In genomic region chr7:73708961-73709360, GRCh38 we compare ENCODE assay signal across 29 cellular contexts. TPM values are rescaled to one million over a fixed set of nuclear protein-coding genes. Genes with fewer than 3 reads are reported as not detected.
A peak's percentile ranks its signal among the peaks of the same experiment; 100 is the strongest.
DNase-seq lines count a peak whose midpoint lies in the region; ATAC-seq, FAIRE-seq and TF ChIP-seq lines count a peak whose summit lies in the region.
"Had no signal": no experiment of that assay in that cellular context is flagged by ENCODE, and none has a peak within 500 bp of the region (broad histone marks: within the 10 kb centered on the region; RNA-seq: fewer than 3 reads in every experiment).

No MANE protein-coding gene starts in this region.

- intact Hi-C loops in PC-3 (cut with micrococcal nuclease): no loop called here

- TF ChIP-seq CTCF in PC-3 (conservative IDR thresholded peaks at IDR 0.05; ENCODE audit: low read depth, low read length) (no peak), H1 (IDR thresholded peaks at IDR 0.05; ENCODE audit: control extremely low read depth in 1 of 3, insufficient read depth in 1 of 3, low read depth in 1 of 3, low read length in 3 of 3) (no peak), GM23338 (conservative IDR thresholded peaks at IDR 0.05; ENCODE audit: low read depth in 2 of 2) (no peak)

- H4K20me1 ChIP-seq in PC-3 (ENCODE audit: low read length): peaks cover 34% of the 10 kb centered on the region
- H4K20me1 ChIP-seq in H1 (replicated peaks in 1 of 2; ENCODE audit: control insufficient read depth in 1 of 2, insufficient read depth in 2 of 2, low read length in 2 of 2): peaks cover 3 to 8% of the 10 kb centered on the region in 2 experiments
- H4K20me1 ChIP-seq in GM23338 (replicated peaks; ENCODE audit: insufficient read depth): no peaks in the 10 kb centered on the region; the same call in 1 of the 2 replicates

- ATAC-seq in stimulated activated naive CD8-positive, alpha-beta T cell treated with anti-CD3 and anti-CD28 coated beads, Interleukin-15, amount 100 ng/mL, for 72 hours: peak; percentile 3
- ATAC-seq in stimulated activated naive CD8-positive, alpha-beta T cell treated with anti-CD3 and anti-CD28 coated beads, Interleukin-15, Interleukin-2, amounts not matched to agents 100 U/mL and 50 U/mL, for 24 hours: no peak
- no peak for ATAC-seq in PC-3
- ATAC-seq in GM19467 (IDR thresholded peaks at IDR 0.05; ENCODE audit: unreplicated experiment): no peak
- ATAC-seq in HG03045 (IDR thresholded peaks at IDR 0.05; ENCODE audit: unreplicated experiment): no peak
- no peak for ATAC-seq in GM23338
- ATAC-seq: CD8-positive, alpha-beta T cell had no signal

- WGBS in H1 (ENCODE audit: extremely low coverage in 1 of 2, insufficient coverage in 1 of 2, insufficient read length in 1 of 2, insufficient replicate concordance in 2 of 2, low coverage in 1 of 2, low lambda C conversion rate in 2 of 2, missing lambda C conversion rate in 1 of 2), 2 experiments: 91% methylated on average over 13 of the region's 13 CpGs; no CpG with 5 or more reads in 1 of the 2 experiments

- H3K18ac ChIP-seq in H1 (ENCODE audit: extremely low read depth, low read length): no peak overlapping the region

- peaks cover 26% of the 10 kb centered on the region for H3K4me1 Mint-ChIP-seq in stimulated activated naive CD8-positive, alpha-beta T cell treated with anti-CD3 and anti-CD28 coated beads, Interleukin-15, amount 100 ng/mL, for 72 hours
- peaks cover 16% of the 10 kb centered on the region for H3K4me1 Mint-ChIP-seq in GM23338

- H3K27me3 Mint-ChIP-seq in stimulated activated naive CD8-positive, alpha-beta T cell treated with anti-CD3 and anti-CD28 coated beads, Interleukin-15, amount 100 ng/mL, for 72 hours: no peaks in the 10 kb centered on the region
- H3K27me3 Mint-ChIP-seq in GM23338 (ENCODE audit: insufficient read depth, low read depth, poor library complexity): peaks cover 9% of the 10 kb centered on the region

- no peak overlapping the region for H2AFZ ChIP-seq in PC-3 (ENCODE audit: low read length)
- H2AFZ ChIP-seq in H1 (ENCODE audit: low read length): no peak overlapping the region
- H2AFZ ChIP-seq in GM23338: no peak overlapping the region
- H2AFZ ChIP-seq: GM23248 had no signal

- no peak overlapping the region for H2BK120ac ChIP-seq in H1 (replicated peaks; ENCODE audit: low read depth, low read length)

- H2BK5ac ChIP-seq in H1 (ENCODE audit: low read depth, low read length): no peak overlapping the region

- H3K9me3 Mint-ChIP-seq in stimulated activated naive CD8-positive, alpha-beta T cell treated with anti-CD3 and anti-CD28 coated beads, Interleukin-15, amount 100 ng/mL, for 72 hours: no peaks in the 10 kb centered on the region
- no peaks in the 10 kb centered on the region for H3K9me3 Mint-ChIP-seq in GM23338
- H3K9me3 Mint-ChIP-seq: CD8-positive, alpha-beta T cell had no signal

- H3K36me3 Mint-ChIP-seq in GM23338 (ENCODE audit: low read depth): no peaks in the 10 kb centered on the region
- H3K36me3 Mint-ChIP-seq: CD8-positive, alpha-beta T cell had no signal

- H3K27me3 ChIP-seq in PC-3 (ENCODE audit: low read length): no peaks in the 10 kb centered on the region
- no peaks in the 10 kb centered on the region; a peak in 1 of 7 replicates for H3K27me3 ChIP-seq in H1 (replicated peaks in 1 of 4; ENCODE audit: control insufficient read depth in 3 of 4, extremely low read depth in 1 of 4, insufficient read depth in 3 of 4, low read length in 3 of 4)
- no peaks in the 10 kb centered on the region for H3K27me3 ChIP-seq in GM23338 (ENCODE audit: insufficient read depth)

- H3K27ac ChIP-seq in PC-3 (ENCODE audit: low read length) (peak overlapping the region; percentile 25), H1 (ENCODE audit: low read depth, low read length) (no peak overlapping the region), GM23338 (ENCODE audit: low read depth) (no peak overlapping the region)
- H3K27ac ChIP-seq: C4-2B, GM23248 had no signal

- no peaks in the 10 kb centered on the region for H3K23me2 ChIP-seq in H1 (ENCODE audit: low read depth, low read length)

- no peak overlapping the region for H4K5ac ChIP-seq in H1 (ENCODE audit: insufficient read length, low read depth, low read length)

- TF ChIP-seq POLR2A in H1 (IDR thresholded peaks at IDR 0.05; ENCODE audit: control extremely low read depth in 1 of 2, low read depth in 2 of 2, low read length in 2 of 2): no peak

- peaks cover 3% of the 10 kb centered on the region for H3K79me1 ChIP-seq in H1 (ENCODE audit: low read depth, low read length)

- BruUV-seq in PC-3 (replicated peaks; lab: Mats Ljungman, UMichigan): no TSS peak

- no peak overlapping the region for H2BK20ac ChIP-seq in H1 (ENCODE audit: low read length)

- H3K27ac Mint-ChIP-seq in stimulated activated naive CD8-positive, alpha-beta T cell treated with anti-CD3 and anti-CD28 coated beads, Interleukin-15, amount 100 ng/mL, for 72 hours: no peak overlapping the region
- H3K27ac Mint-ChIP-seq in GM23338: no peak overlapping the region
- H3K27ac Mint-ChIP-seq: CD8-positive, alpha-beta T cell had no signal

- TF ChIP-seq RAD21 in H1 (IDR thresholded peaks at IDR 0.05 in 1 of 2, conservative IDR thresholded peaks at IDR 0.05 in 1 of 2; ENCODE audit: low read depth in 2 of 2, low read length in 2 of 2): no peak

- no peak overlapping the region for H3K56ac ChIP-seq in H1 (replicated peaks; ENCODE audit: insufficient read length, low read depth, low read length)

- no peaks in the 10 kb centered on the region for H3K9me2 ChIP-seq in PC-3 (replicated peaks; ENCODE audit: low read length)
- H3K9me2 ChIP-seq in GM23338 (ENCODE audit: insufficient read depth): no peaks in the 10 kb centered on the region

- peak overlapping the region; percentile 2; the same call in 1 of the 2 replicates for H4K8ac ChIP-seq in H1 (ENCODE audit: extremely low read depth, insufficient read depth, low read length)

- H3K9ac ChIP-seq in PC-3 (ENCODE audit: low read length): no peak overlapping the region
- no peak overlapping the region for H3K9ac ChIP-seq in H1 (replicated peaks in 1 of 4; ENCODE audit: extremely low read depth in 1 of 4, low read depth in 3 of 4, low read length in 3 of 4)
- H3K9ac ChIP-seq: GM23248 had no signal

- FAIRE-seq in H1 (lab: Jason Lieb, UNC): no peak
- FAIRE-seq: GM12892, GM19239 had no signal

- CTCF ChIA-PET in PC-3 (lab: Charles Lee): no interaction called here
- CTCF ChIA-PET in H1 (lab: Charles Lee; ENCODE audit: partially characterized antibody): interaction anchor here (1.0 to 9.7 kb wide), 4 partner anchors 8 to 102 kb away, joined by 3 to 130 read pairs (median 6); no protein-coding TSS in a partner anchor

- no peak overlapping the region for H3K4me3 Mint-ChIP-seq in stimulated activated naive CD8-positive, alpha-beta T cell treated with anti-CD3 and anti-CD28 coated beads, Interleukin-15, amount 100 ng/mL, for 72 hours
- H3K4me3 Mint-ChIP-seq in GM23338: no peak overlapping the region
- H3K4me3 Mint-ChIP-seq: CD8-positive, alpha-beta T cell had no signal

- H3K4ac ChIP-seq in H1 (replicated peaks; ENCODE audit: insufficient read length, low read depth, low read length): no peak overlapping the region

- no peak overlapping the region for H2BK15ac ChIP-seq in H1 (ENCODE audit: low read length)

- peaks cover 65% of the 10 kb centered on the region for H3K79me2 ChIP-seq in PC-3 (ENCODE audit: low read length)
- no peaks in the 10 kb centered on the region for H3K79me2 ChIP-seq in H1 (ENCODE audit: control insufficient read depth in 1 of 2, insufficient read depth in 2 of 2, low read length in 2 of 2)
- no peaks in the 10 kb centered on the region for H3K79me2 ChIP-seq in GM23338 (replicated peaks; ENCODE audit: insufficient read depth)

- H3K36me3 ChIP-seq in PC-3 (ENCODE audit: low read depth, low read length) (peaks cover 40% of the 10 kb centered on the region), H1 (ENCODE audit: control insufficient read depth in 2 of 4, insufficient read depth in 4 of 4, low read length in 3 of 4) (no peaks in the 10 kb centered on the region), GM23338 (ENCODE audit: insufficient read depth) (no peaks in the 10 kb centered on the region)

- H3K9me3 ChIP-seq in PC-3 (ENCODE audit: low read length) (no peaks in the 10 kb centered on the region), H1 (ENCODE audit: insufficient read depth in 2 of 2, low read depth in 1 of 2, low read length in 1 of 2) (no peaks in the 10 kb centered on the region)
- H3K9me3 ChIP-seq: Caco-2, HAP-1 had no signal

- no peak overlapping the region for H3K23ac ChIP-seq in H1 (ENCODE audit: insufficient read length)

- no peak overlapping the region for H4K91ac ChIP-seq in H1 (replicated peaks; ENCODE audit: insufficient read length, low read length)

- no peak overlapping the region for H3K14ac ChIP-seq in H1 (ENCODE audit: insufficient read length)

- POLR2A ChIA-PET in PC-3 (lab: Charles Lee; ENCODE audit: unreplicated experiment): no interaction called here
- POLR2A ChIA-PET in H1 (lab: Charles Lee; ENCODE audit: partially characterized antibody): interaction anchor here (0.7 to 2.4 kb wide), 4 partner anchors 8 to 88 kb away, joined by 3 to 7 read pairs (median 4); no protein-coding TSS in a partner anchor

- TF ChIP-seq EP300 in H1 (IDR thresholded peaks at IDR 0.05; ENCODE audit: borderline replicate concordance in 1 of 2, low read depth in 2 of 2, low read length in 2 of 2): no peak

- H3F3A ChIP-seq in PC-3 (ENCODE audit: low read length, unreplicated experiment) (peaks cover 4% of the 10 kb centered on the region), GM23338 (replicated peaks; ENCODE audit: low read depth) (no peaks in the 10 kb centered on the region)

- H3K4me1 ChIP-seq in PC-3 (ENCODE audit: insufficient read depth, low read length) (peaks cover 62% of the 10 kb centered on the region), H1 (replicated peaks in 1 of 4; ENCODE audit: control insufficient read depth in 3 of 4, insufficient read depth in 4 of 4, low read length in 3 of 4) (peaks cover 0 to 11% (median 6%) of the 10 kb centered on the region in 4 experiments; a peak in 6 of 7 replicates), GM23338 (ENCODE audit: insufficient read depth) (peaks cover 8% of the 10 kb centered on the region)
- H3K4me1 ChIP-seq: Caco-2, HAP-1 had no signal

- no peak overlapping the region for H3K4me2 ChIP-seq in PC-3 (ENCODE audit: low read length)
- H3K4me2 ChIP-seq in H1 (ENCODE audit: insufficient read depth in 1 of 2, low read depth in 2 of 2, low read length in 2 of 2): no peak overlapping the region
- no peak overlapping the region for H3K4me2 ChIP-seq in GM23338

- DNase-seq in stimulated activated naive CD8-positive, alpha-beta T cell treated with anti-CD3 and anti-CD28 coated beads, Interleukin-15, amount 100 ng/mL, for 72 hours: no peak
- no peak for DNase-seq in stimulated activated naive CD8-positive, alpha-beta T cell treated with anti-CD3 and anti-CD28 coated beads, Interleukin-15, Interleukin-2, amounts not matched to agents 100 U/mL and 50 U/mL, for 24 hours
- no peak for DNase-seq in PC-3
- DNase-seq in H1 (ENCODE audit: low read depth in 1 of 2, low spot score in 2 of 2): no peak
- DNase-seq in GM23338 (ENCODE audit: low spot score): no peak
- no peak for DNase-seq in NCI-H1694 treated with DMSO at 0.1 percent for 48 hours (lab: John Stamatoyannopoulos, UW)
- DNase-seq: AML-193; Caco-2; CD8-positive, alpha-beta T cell; DMS153; DND-41; GM23248; IMR-90; KG1; MM.1S; NCI-H1048; NCI-H1417; NCI-H1694; NCI-H2081; NCI-H226; NCI-H510A; SHP77; T-helper 1 cell had no signal

- no peak overlapping the region for H3K4me3 ChIP-seq in PC-3 (ENCODE audit: low read length)
- H3K4me3 ChIP-seq in H1 (ENCODE audit: extremely low read depth in 1 of 4, insufficient read depth in 2 of 4, low read depth in 3 of 4, low read length in 4 of 4): no peak overlapping the region
- H3K4me3 ChIP-seq in GM23338: no peak overlapping the region
- H3K4me3 ChIP-seq: GM23248, HAP-1 had no signal

- H2BK12ac ChIP-seq in H1 (ENCODE audit: low read depth, low read length): no peak overlapping the region

- no peak overlapping the region for H2AK5ac ChIP-seq in H1 (ENCODE audit: low read depth, low read length)

RNA-seq across cellular contexts. Expression of gene STX1A, which starts 10.5 kb away (rescaled TPM):
- total RNA-seq in PC-3 (2014; rRNA removed): 145 and 163 TPM in 2 replicates
- 9.9 and 13.5 TPM in 2 replicates for total RNA-seq in H1 (2021; fragmentation: NEBNext Ultra II Directional; extraction: Animal tissue kit (Norgen Biotek cat#: 25700))
- 17.5 and 25.9 TPM in 2 replicates for polyA plus RNA-seq in H1 (2011; rRNA removed)
- 17.2 TPM for polyA plus RNA-seq in H1 (2011; cell fraction: cytosol; rRNA removed)
- polyA plus RNA-seq in H1 (2011; cell fraction: nucleus; rRNA removed): 116 TPM
- polyA plus RNA-seq in H1 (2012, experiment 1 of 2): 14.9 to 20.1 TPM (median 18.4 TPM) in 4 replicates
- 9.2 TPM for polyA plus RNA-seq in H1 (2012, experiment 2 of 2)
- 11.4 TPM for polyA plus RNA-seq in H1 (2013, experiment 1 of 2)
- 12.0 TPM for polyA plus RNA-seq in H1 (2013, experiment 2 of 2)
- polyA minus RNA-seq in H1 (2011; rRNA and poly(A)+ RNA removed): 8.2 and 9.8 TPM in 2 replicates
- 10.2 TPM for polyA minus RNA-seq in H1 (2011; cell fraction: cytosol; rRNA and poly(A)+ RNA removed)
- 14.3 TPM for polyA minus RNA-seq in H1 (2011; cell fraction: nucleus; rRNA and poly(A)+ RNA removed)
- total RNA-seq in GM23338 (2014; rRNA removed; shearing (Covaris generic)): 9.4 and 19.8 TPM in 2 replicates
- 9.1 and 11.7 TPM in 2 replicates for polyA plus RNA-seq in GM23338 (2016; fragmentation: Nextera tagmentation; extraction: Ambion mirVana)

RNA-seq across cellular contexts. Expression of gene BUD23, which starts 25.6 kb away (rescaled TPM):
- 124 and 138 TPM in 2 replicates for total RNA-seq in PC-3 (2014; rRNA removed)
- 72.2 and 78.4 TPM in 2 replicates for total RNA-seq in H1 (2021; fragmentation: NEBNext Ultra II Directional; extraction: Animal tissue kit (Norgen Biotek cat#: 25700))
- polyA plus RNA-seq in H1 (2011; rRNA removed): 72.3 and 76.5 TPM in 2 replicates
- polyA plus RNA-seq in H1 (2011; cell fraction: cytosol; rRNA removed): 102 TPM
- 59.5 TPM for polyA plus RNA-seq in H1 (2011; cell fraction: nucleus; rRNA removed)
- 82.5 to 105 TPM (median 96.1 TPM) in 4 replicates for polyA plus RNA-seq in H1 (2012, experiment 1 of 2)
- polyA plus RNA-seq in H1 (2012, experiment 2 of 2): 78.5 TPM
- polyA plus RNA-seq in H1 (2013, experiment 1 of 2): 147 TPM
- 170 TPM for polyA plus RNA-seq in H1 (2013, experiment 2 of 2)
- polyA minus RNA-seq in H1 (2011; rRNA and poly(A)+ RNA removed): 31.4 and 38.7 TPM in 2 replicates
- 22.4 TPM for polyA minus RNA-seq in H1 (2011; cell fraction: cytosol; rRNA and poly(A)+ RNA removed)
- polyA minus RNA-seq in H1 (2011; cell fraction: nucleus; rRNA and poly(A)+ RNA removed): 19.5 TPM
- 57.2 and 62.1 TPM in 2 replicates for total RNA-seq in GM23338 (2014; rRNA removed; shearing (Covaris generic))
- polyA plus RNA-seq in GM23338 (2016; fragmentation: Nextera tagmentation; extraction: Ambion mirVana): 117 and 129 TPM in 2 replicates

RNA-seq across cellular contexts. Expression of gene DNAJC30, which starts 25.7 kb away (rescaled TPM):
- 2.9 and 4.8 TPM in 2 replicates for total RNA-seq in PC-3 (2014; rRNA removed)
- total RNA-seq in H1 (2021; fragmentation: NEBNext Ultra II Directional; extraction: Animal tissue kit (Norgen Biotek cat#: 25700)): 6.0 and 6.1 TPM in 2 replicates
- polyA plus RNA-seq in H1 (2011; rRNA removed) (6.3 and 10.0 TPM in 2 replicates), GM23338 (2016; fragmentation: Nextera tagmentation; extraction: Ambion mirVana) (5.2 and 5.6 TPM in 2 replicates)
- polyA plus RNA-seq in H1 (2011; cell fraction: cytosol; rRNA removed): 5.9 TPM
- polyA plus RNA-seq in H1 (2011; cell fraction: nucleus; rRNA removed): 6.7 TPM
- polyA plus RNA-seq in H1 (2012, experiment 1 of 2): 3.7 to 5.1 TPM (median 4.4 TPM) in 4 replicates
- 5.4 TPM for polyA plus RNA-seq in H1 (2012, experiment 2 of 2)
- 5.8 TPM for polyA plus RNA-seq in H1 (2013, experiment 1 of 2)
- polyA plus RNA-seq in H1 (2013, experiment 2 of 2): 5.2 TPM
- polyA minus RNA-seq in H1 (2011; rRNA and poly(A)+ RNA removed): 3.4 and 4.4 TPM in 2 replicates
- polyA minus RNA-seq in H1 (2011; cell fraction: cytosol; rRNA and poly(A)+ RNA removed): 3.7 TPM
- 10.2 TPM for polyA minus RNA-seq in H1 (2011; cell fraction: nucleus; rRNA and poly(A)+ RNA removed)
- total RNA-seq in GM23338 (2014; rRNA removed; shearing (Covaris generic)): 1.3 and 2.8 TPM in 2 replicates

RNA-seq across cellular contexts. Expression of gene ABHD11, which starts 29.6 kb away (rescaled TPM):
- 38.6 and 41.4 TPM in 2 replicates for total RNA-seq in PC-3 (2014; rRNA removed)
- 19.8 and 19.9 TPM in 2 replicates for total RNA-seq in H1 (2021; fragmentation: NEBNext Ultra II Directional; extraction: Animal tissue kit (Norgen Biotek cat#: 25700))
- polyA plus RNA-seq in H1 (2011; rRNA removed): 42.2 and 50.5 TPM in 2 replicates
- polyA plus RNA-seq in H1 (2011; cell fraction: cytosol; rRNA removed): 36.5 TPM
- polyA plus RNA-seq in H1 (2011; cell fraction: nucleus; rRNA removed): 37.8 TPM
- 14.5 to 27.1 TPM (median 22.3 TPM) in 4 replicates for polyA plus RNA-seq in H1 (2012, experiment 1 of 2)
- 19.7 TPM for polyA plus RNA-seq in H1 (2012, experiment 2 of 2)
- 9.7 TPM for polyA plus RNA-seq in H1 (2013, experiment 1 of 2)
- polyA plus RNA-seq in H1 (2013, experiment 2 of 2): 8.4 TPM
- 11.2 and 21.4 TPM in 2 replicates for polyA minus RNA-seq in H1 (2011; rRNA and poly(A)+ RNA removed)
- 14.8 TPM for polyA minus RNA-seq in H1 (2011; cell fraction: cytosol; rRNA and poly(A)+ RNA removed)
- 45.5 TPM for polyA minus RNA-seq in H1 (2011; cell fraction: nucleus; rRNA and poly(A)+ RNA removed)
- total RNA-seq in GM23338 (2014; rRNA removed; shearing (Covaris generic)): 16.3 and 24.6 TPM in 2 replicates
- 18.0 and 18.7 TPM in 2 replicates for polyA plus RNA-seq in GM23338 (2016; fragmentation: Nextera tagmentation; extraction: Ambion mirVana)

RNA-seq across cellular contexts. Expression of gene VPS37D, which starts 41.3 kb away (rescaled TPM):
- 6.3 and 7.7 TPM in 2 replicates for total RNA-seq in PC-3 (2014; rRNA removed)
- 3.4 and 3.8 TPM in 2 replicates for total RNA-seq in H1 (2021; fragmentation: NEBNext Ultra II Directional; extraction: Animal tissue kit (Norgen Biotek cat#: 25700))
- polyA plus RNA-seq in H1 (2011; rRNA removed) (5.0 and 6.9 TPM in 2 replicates), GM23338 (2016; fragmentation: Nextera tagmentation; extraction: Ambion mirVana) (1.8 and 2.2 TPM in 2 replicates)
- polyA plus RNA-seq in H1 (2011; cell fraction: cytosol; rRNA removed): 5.6 TPM
- 5.4 TPM for polyA plus RNA-seq in H1 (2011; cell fraction: nucleus; rRNA removed)
- polyA plus RNA-seq in H1 (2012, experiment 1 of 2): 1.8 to 3.9 TPM (median 3.5 TPM) in 4 replicates
- 3.4 TPM for polyA plus RNA-seq in H1 (2012, experiment 2 of 2)
- polyA plus RNA-seq in H1 (2013, experiment 1 of 2): 2.4 TPM
- 2.7 TPM for polyA plus RNA-seq in H1 (2013, experiment 2 of 2)
- polyA minus RNA-seq in H1 (2011; rRNA and poly(A)+ RNA removed): 0.73 and 1.0 TPM in 2 replicates
- 2.7 TPM for polyA minus RNA-seq in H1 (2011; cell fraction: cytosol; rRNA and poly(A)+ RNA removed)
- 3.2 TPM for polyA minus RNA-seq in H1 (2011; cell fraction: nucleus; rRNA and poly(A)+ RNA removed)
- total RNA-seq in GM23338 (2014; rRNA removed; shearing (Covaris generic)): 5.6 and 7.0 TPM in 2 replicates
